17 cellular contexts compared by ENCODE assay signal in genomic region chr1:233655433-233655844, GRCh38. TPM values are rescaled to one million over a fixed set of nuclear protein-coding genes. Genes with fewer than 3 reads are reported as not detected.
DNase-seq lines count a peak whose midpoint lies in the region; ATAC-seq, FAIRE-seq and TF ChIP-seq lines count a peak whose summit lies in the region.
"Had no signal": no experiment of that assay in that cellular context is flagged by ENCODE, and none has a peak within 500 bp of the region (broad histone marks: within the 10 kb centered on the region; RNA-seq: fewer than 3 reads in every experiment).

No MANE protein-coding gene starts in this region.

- peak overlapping the region; percentile 54; the same call in 1 of the 2 replicates for H3K27ac ChIP-seq in C4-2B
- H3K27ac ChIP-seq in PC-9: peak overlapping the region; percentile 96
- H3K27ac ChIP-seq in dorsolateral prefrontal cortex: peak overlapping the region in 54 of 59 donors; percentile 5 to 91 (median 69)
- H3K27ac ChIP-seq in small intestine (ENCODE audit: low read depth in 1 of 2, low read length in 1 of 2): peak overlapping the region; percentile 22 to 62
- H3K27ac ChIP-seq: RWPE1, SJCRH30 had no signal

- TF ChIP-seq CTCF in C4-2B (conservative IDR thresholded peaks at IDR 0.05) (no peak), PC-9 (conservative IDR thresholded peaks at IDR 0.05) (no peak), dorsolateral prefrontal cortex (IDR thresholded peaks at IDR 0.05 in 54 of 56, conservative IDR thresholded peaks at IDR 0.05 in 2 of 56; ENCODE audit: low read depth in 1 of 56, partially characterized antibody in 56 of 56) (no peak), lower leg skin (IDR thresholded peaks at IDR 0.05) (no peak)

- intact Hi-C loops in PC-9 (cut with micrococcal nuclease; ENCODE audit: unreplicated experiment): loop anchor here (1.0 to 10.0 kb wide), 4 partner anchors 19 to 249 kb away; partner anchors contain the start of gene SLC35F3
- intact Hi-C loops in dorsolateral prefrontal cortex (cut with DNase I): no loop called here
- intact Hi-C loops in lower leg skin (cut with DNase I; ENCODE audit: low total_unique reads): no loop called here

- no peaks in the 10 kb centered on the region for H4K20me1 ChIP-seq in PC-9 (ENCODE audit: insufficient read depth)

- WGBS in small intestine, 3 donors: 24 to 68% (median 37%) methylated on average over 3 of the region's 3 CpGs
- 63 to 72% methylated on average over 3 of the region's 3 CpGs for WGBS in lower leg skin, 2 donors

- H2AFZ ChIP-seq in PC-9: no peak overlapping the region

- H3K9me2 ChIP-seq in PC-9 (ENCODE audit: insufficient read depth): no peaks in the 10 kb centered on the region

- H3K4me1 ChIP-seq in PC-9 (replicated peaks; ENCODE audit: insufficient read depth) (peaks cover 82% of the 10 kb centered on the region), small intestine (ENCODE audit: control insufficient read depth in 2 of 2, insufficient read depth in 1 of 2, low read depth in 1 of 2, low read length in 1 of 2) (peaks cover 0 to 5% of the 10 kb centered on the region in 2 donors)
- H3K4me1 ChIP-seq: SJCRH30 had no signal

- peaks cover 58% of the 10 kb centered on the region for H3F3A ChIP-seq in PC-9 (ENCODE audit: insufficient read depth, low read depth)

- H3K4me3 ChIP-seq in PC-9: peak overlapping the region; percentile 37; the same call in 1 of the 2 replicates
- no peak overlapping the region for H3K4me3 ChIP-seq in dorsolateral prefrontal cortex
- no peak overlapping the region for H3K4me3 ChIP-seq in small intestine (ENCODE audit: low read depth in 1 of 2, low read length in 2 of 2)
- no peak overlapping the region for H3K4me3 ChIP-seq in lower leg skin (ENCODE audit: low read depth, poor library complexity, severe bottlenecking)
- H3K4me3 ChIP-seq: SJCRH30 had no signal

- TF ChIP-seq POLR2A in lower leg skin (IDR thresholded peaks at IDR 0.05): no peak

- POLR2A ChIA-PET in PC-9 (lab: Charles Lee; ENCODE audit: unreplicated experiment): interaction anchor here (1.0 kb wide), 1 partner anchor 20 kb away, joined by 5 read pairs; no protein-coding TSS in a partner anchor

- H3K36me3 ChIP-seq in PC-9 (ENCODE audit: low read depth) (peaks cover 9% of the 10 kb centered on the region; the same call in 1 of the 2 replicates), small intestine (ENCODE audit: control insufficient read depth in 2 of 2, insufficient read depth in 2 of 2, low read length in 2 of 2) (no peaks in the 10 kb centered on the region)
- H3K36me3 ChIP-seq: SJCRH30 had no signal

- H3K4me2 ChIP-seq in PC-9: peak overlapping the region; percentile 73

- H3K9me3 ChIP-seq in PC-9 (ENCODE audit: insufficient read depth, low read depth) (no peaks in the 10 kb centered on the region), small intestine (ENCODE audit: control insufficient read depth, low read depth) (no peaks in the 10 kb centered on the region)
- H3K9me3 ChIP-seq: Caco-2, SJCRH30 had no signal

- in situ Hi-C loops in KBM-7 (cut with MboI; ENCODE audit: low pct_unique_long_range_greater_than_20kb, low sequenced_read_pairs): no loop called here

- DNase-seq in PC-9 (peak in 1 of 2 experiments; percentile 46), dorsolateral prefrontal cortex (no peak), small intestine (no peak), DMS79 treated with DMSO at 0.1 percent for 48 hours (lab: John Stamatoyannopoulos, UW) (no peak), lower leg skin (ENCODE audit: low spot score in 2 of 2) (no peak), KBM-7 (no peak)
- DNase-seq: Caco-2, DMS53, GOT3, MM.1S, NCI-H187, NCI-H748 treated with DMSO at 0.1 percent for 48 hours, SJCRH30 had no signal

- H3K27me3 ChIP-seq in PC-9 (ENCODE audit: insufficient read depth, low read depth): no peaks in the 10 kb centered on the region
- H3K27me3 ChIP-seq in dorsolateral prefrontal cortex: no peaks in the 10 kb centered on the region
- no peaks in the 10 kb centered on the region for H3K27me3 ChIP-seq in small intestine (ENCODE audit: control insufficient read depth in 2 of 2, insufficient read depth in 2 of 2, low read length in 2 of 2)
- H3K27me3 ChIP-seq: SJCRH30 had no signal

- BruUV-seq in PC-9 (replicated peaks; lab: Mats Ljungman, UMichigan): no TSS peak

- peaks cover 72% of the 10 kb centered on the region for H3K79me2 ChIP-seq in PC-9 (ENCODE audit: low read depth)

- CTCF ChIA-PET in PC-9 (lab: Charles Lee): no interaction called here

- FAIRE-seq in small intestine (lab: Jason Lieb, UNC): no peak
- FAIRE-seq: A204.1 had no signal

- no peak for ATAC-seq in GM18517 (IDR thresholded peaks at IDR 0.05; ENCODE audit: unreplicated experiment)

RNA-seq across cellular contexts. Expression of gene KCNK1, which starts 41.5 kb away (rescaled TPM):
- 57.6 and 60.6 TPM in 2 replicates for total RNA-seq in PC-9 (2021)
- 100 to 1,000 TPM in 12 of 120 experiments, 10 to 100 TPM in 108; 32.0 to 140 (median 72.4) TPM for total RNA-seq in dorsolateral prefrontal cortex
- 10 to 100 TPM; 17.9 to 40.3 (median 29.5) TPM for polyA plus RNA-seq in small intestine
- 10 to 100 TPM; 13.1 to 19.7 (median 17.2) TPM for total RNA-seq in lower leg skin
- total RNA-seq: Caco-2, SJCRH30 had no signal

Comparison
In these comparisons a context has a peak if more than half of its experiments do, and no peak if none do; other contexts are left out.
1. H3K27ac ChIP-seq: peak in every context shown above with its lines; median percentile 96 in PC-9; 69 in dorsolateral prefrontal cortex; 54 in C4-2B; 42 in small intestine.